11 cellular contexts compared by ENCODE assay signal in the genomic region with DNA sequence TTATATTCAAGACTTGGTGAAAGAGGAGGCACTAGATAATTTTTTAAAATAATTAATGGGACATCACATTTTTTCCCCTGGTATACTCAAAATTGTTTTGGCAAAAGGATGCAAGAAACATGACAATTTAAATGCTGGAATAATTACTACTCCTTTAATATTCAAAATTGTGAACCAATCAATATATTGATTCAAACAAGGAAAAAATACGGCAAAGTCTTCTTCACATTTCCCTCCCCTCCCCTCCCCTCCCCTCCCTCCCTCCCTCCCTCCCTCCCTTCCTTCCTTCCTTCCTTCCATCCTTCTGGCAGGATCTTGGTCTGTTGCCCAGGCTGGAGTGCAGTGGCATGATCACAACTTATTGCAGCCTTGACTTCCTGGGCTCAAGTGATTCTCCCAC. TPM values are rescaled to one million over a fixed set of nuclear protein-coding genes. Genes with fewer than 3 reads are reported as not detected.
"Had no signal": no experiment of that assay in that cellular context is flagged by ENCODE, and none has a peak within 500 bp of the region (broad histone marks: within the 10 kb centered on the region; RNA-seq: fewer than 3 reads in every experiment).

No MANE protein-coding gene starts in this region.

- FAIRE-seq: H1, H54 had no signal

- H3K4me2 ChIP-seq: GM23338 had no signal

- ATAC-seq: GM23338, HCT116 had no signal

- H3K27ac ChIP-seq: GM23248 had no signal

- H3K9me3 ChIP-seq: HAP-1 had no signal

- H3K9ac ChIP-seq: GM23248 had no signal

- H3K36me3 ChIP-seq: HAP-1 had no signal

- H2AFZ ChIP-seq: GM23248, GM23338 had no signal

- DNase-seq: GM23248, GOT3, H7, H9, HCEC 1CT, HFFc6 had no signal

- H3K4me3 ChIP-seq: GM23248, GM23338, HAP-1 had no signal

RNA-seq across cellular contexts. Expression of gene SLC35F1, which starts 4.1 kb away (rescaled TPM):
- total RNA-seq: GM23248, HFFc6 had no signal
- polyA plus RNA-seq: GM23248 had no signal
